Comparison of ENCODE assay signal across 37 cellular contexts in the genomic region with DNA sequence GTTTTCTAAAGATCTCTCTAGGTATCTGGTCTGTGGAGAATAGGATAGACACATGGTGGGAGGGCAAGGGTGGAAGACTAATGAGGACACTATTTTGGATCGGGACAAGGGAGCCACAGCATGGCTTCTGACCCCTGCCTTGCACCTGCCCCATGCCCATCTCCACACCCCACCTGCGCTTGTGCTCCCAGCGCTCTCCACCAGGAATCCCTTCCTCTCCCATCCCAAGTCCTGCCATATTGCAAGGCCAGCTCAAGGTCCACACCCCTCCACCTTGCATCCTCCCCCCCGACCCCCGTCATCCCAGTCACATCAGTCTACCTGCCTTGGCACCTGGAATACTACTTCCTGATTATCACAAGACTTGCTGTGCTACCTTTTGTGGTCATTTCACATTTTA. TPM values are rescaled to one million over a fixed set of nuclear protein-coding genes. Genes with fewer than 3 reads are reported as not detected.
"Had no signal": no experiment of that assay in that cellular context is flagged by ENCODE, and none has a peak within 500 bp of the region (broad histone marks: within the 10 kb centered on the region; RNA-seq: fewer than 3 reads in every experiment).

No MANE protein-coding gene starts in this region.

- H3K9me3 ChIP-seq: breast epithelium, colonic mucosa, esophagus squamous epithelium, gastroesophageal sphincter had no signal

- H3K9me3 Mint-ChIP-seq: activated naive CD4-positive, alpha-beta T cell treated with anti-CD3 and anti-CD28 coated beads, Interleukin-2, amount 10 ng/mL, durations not matched to agents 7 days and 5 days; activated T-helper 1 cell treated with anti-CD3 and anti-CD28 coated beads, Interleukin-12 subunit alpha, Interleukin-12 subunit beta, Interleukin-2, Interleukin-4 antibody, amounts not matched to agents 30 ng/mL and 10 ng/mL and 1 ng/mL, durations not matched to agents 14 hours and 24 hours and 36 hours had no signal

- H3K4me1 Mint-ChIP-seq: activated CD8-positive, alpha-beta memory T cell treated with anti-CD3 and anti-CD28 coated beads, Interleukin-2, amount 10 ng/mL, durations not matched to agents 7 days and 5 days; activated naive CD4-positive, alpha-beta T cell treated with anti-CD3 and anti-CD28 coated beads, Interleukin-2, amount 10 ng/mL, durations not matched to agents 7 days and 5 days; T-helper 17 cell had no signal

- H3K4me3 Mint-ChIP-seq: activated CD4-positive, alpha-beta memory T cell treated with anti-CD3 and anti-CD28 coated beads for 36 hours; activated CD4-positive, alpha-beta T cell treated with anti-CD3 and anti-CD28 coated beads for 36 hours; activated CD4-positive, alpha-beta T cell treated with anti-CD3 and anti-CD28 coated beads, Interleukin-2, amount 10 ng/mL, durations not matched to agents 24 days and 14 days; activated CD8-positive, alpha-beta memory T cell treated with anti-CD3 and anti-CD28 coated beads, Interleukin-2, amount 10 ng/mL, durations not matched to agents 7 days and 5 days; activated CD8-positive, alpha-beta T cell treated with anti-CD3 and anti-CD28 coated beads, Interleukin-2, amount 10 ng/mL, durations not matched to agents 7 days and 5 days; activated naive CD4-positive, alpha-beta T cell treated with anti-CD3 and anti-CD28 coated beads, Interleukin-2, amount 10 ng/mL, durations not matched to agents 7 days and 5 days; activated naive CD8-positive, alpha-beta T cell treated with anti-CD3 and anti-CD28 coated beads, Interleukin-2, amount 10 ng/mL, durations not matched to agents 7 days and 5 days; activated T-helper 1 cell treated with anti-CD3 and anti-CD28 coated beads, Interleukin-12 subunit alpha, Interleukin-12 subunit beta, Interleukin-2, Interleukin-4 antibody, amounts not matched to agents 30 ng/mL and 10 ng/mL and 1 ng/mL, durations not matched to agents 14 hours and 24 hours and 36 hours; brain; T-helper 17 cell; T-helper 2 cell treated with Interferon-gamma antibody and Interleukin-4, amounts not matched to agents 5 μg/mL and 100 μg/mL, for 36 hours had no signal

- H3K27ac ChIP-seq: ascending aorta, breast epithelium, cardiac muscle cell, colonic mucosa, epithelial cell of prostate, esophagus squamous epithelium, gastroesophageal sphincter, heart right ventricle, WERI-Rb-1 had no signal

- H3K4me1 ChIP-seq: ascending aorta, breast epithelium, colonic mucosa, gastroesophageal sphincter had no signal

- H3K36me3 Mint-ChIP-seq: activated CD4-positive, alpha-beta memory T cell treated with anti-CD3 and anti-CD28 coated beads for 36 hours; activated CD8-positive, alpha-beta memory T cell treated with anti-CD3 and anti-CD28 coated beads, Interleukin-2, amount 10 ng/mL, durations not matched to agents 7 days and 5 days; activated naive CD4-positive, alpha-beta T cell treated with anti-CD3 and anti-CD28 coated beads, Interleukin-2, amount 10 ng/mL, durations not matched to agents 7 days and 5 days had no signal

- H3K4me3 ChIP-seq: ascending aorta, breast epithelium, cardiac muscle cell, colonic mucosa, esophagus squamous epithelium, gastroesophageal sphincter, heart right ventricle had no signal

- H3K27ac Mint-ChIP-seq: activated CD4-positive, alpha-beta memory T cell treated with anti-CD3 and anti-CD28 coated beads for 36 hours; activated CD4-positive, alpha-beta T cell treated with anti-CD3 and anti-CD28 coated beads for 36 hours; activated CD4-positive, alpha-beta T cell treated with anti-CD3 and anti-CD28 coated beads, Interleukin-2, amount 10 ng/mL, durations not matched to agents 24 days and 14 days; activated CD8-positive, alpha-beta memory T cell treated with anti-CD3 and anti-CD28 coated beads, Interleukin-2, amount 10 ng/mL, durations not matched to agents 7 days and 5 days; activated CD8-positive, alpha-beta T cell treated with anti-CD3 and anti-CD28 coated beads, Interleukin-2, amount 10 ng/mL, durations not matched to agents 7 days and 5 days; activated naive CD4-positive, alpha-beta T cell treated with anti-CD3 and anti-CD28 coated beads, Interleukin-2, amount 10 ng/mL, durations not matched to agents 7 days and 5 days; activated naive CD4-positive, alpha-beta T cell treated with anti-CD3 and anti-CD28 coated beads, Interleukin-2, amount 50 U/mL, for 72 hours; activated naive CD8-positive, alpha-beta T cell treated with anti-CD3 and anti-CD28 coated beads, Interleukin-2, amount 10 ng/mL, durations not matched to agents 7 days and 5 days; activated T-helper 1 cell treated with anti-CD3 and anti-CD28 coated beads, Interleukin-12 subunit alpha, Interleukin-12 subunit beta, Interleukin-2, Interleukin-4 antibody, amounts not matched to agents 30 ng/mL and 10 ng/mL and 1 ng/mL, durations not matched to agents 14 hours and 24 hours and 36 hours; activated T-helper 2 cell treated with anti-CD3 and anti-CD28 coated beads, Interferon-gamma antibody, Interleukin-2, Interleukin-4, amounts not matched to agents 10 μg/mL and 5 μg/mL and 100 μg/mL, durations not matched to agents 14 hours and 24 hours and 36 hours; T-helper 17 cell; T-helper 2 cell treated with Interferon-gamma antibody and Interleukin-4, amounts not matched to agents 5 μg/mL and 100 μg/mL, for 36 hours had no signal

- H3K27me3 Mint-ChIP-seq: activated CD4-positive, alpha-beta T cell treated with anti-CD3 and anti-CD28 coated beads for 36 hours; activated CD4-positive, alpha-beta T cell treated with anti-CD3 and anti-CD28 coated beads, Interleukin-2, amount 10 ng/mL, durations not matched to agents 24 days and 14 days; activated CD8-positive, alpha-beta memory T cell treated with anti-CD3 and anti-CD28 coated beads, Interleukin-2, amount 10 ng/mL, durations not matched to agents 7 days and 5 days; activated naive CD8-positive, alpha-beta T cell treated with anti-CD3 and anti-CD28 coated beads, Interleukin-2, amount 10 ng/mL, durations not matched to agents 7 days and 5 days; brain had no signal

- FAIRE-seq: endothelial cell of umbilical vein had no signal

- DNase-seq: activated CD4-positive, alpha-beta memory T cell treated with anti-CD3 and anti-CD28 coated beads for 36 hours; activated CD4-positive, alpha-beta T cell treated with anti-CD3 and anti-CD28 coated beads for 36 hours; activated CD4-positive, alpha-beta T cell treated with anti-CD3 and anti-CD28 coated beads, Interleukin-2, amount 10 ng/mL, durations not matched to agents 24 days and 14 days; activated CD4-positive, CD25-positive, alpha-beta regulatory T cell; activated CD4-positive, CD25-positive, alpha-beta regulatory T cell treated with anti-CD3 and anti-CD28 coated beads, Interleukin-2, amount 50 U/mL, for 72 hours; activated CD8-positive, alpha-beta memory T cell treated with anti-CD3 and anti-CD28 coated beads, Interleukin-2, amount 10 ng/mL, durations not matched to agents 7 days and 5 days; activated CD8-positive, alpha-beta memory T cell treated with anti-CD3 and anti-CD28 coated beads, Interleukin-2, amount 50 U/mL, for 4 hours; activated CD8-positive, alpha-beta T cell treated with anti-CD3 and anti-CD28 coated beads, Interleukin-2, amount 10 ng/mL, durations not matched to agents 7 days and 5 days; activated effector memory CD4-positive, alpha-beta T cell treated with anti-CD3 and anti-CD28 coated beads, Interleukin-2, amount 50 U/mL, for 16 hours; activated naive CD4-positive, alpha-beta T cell treated with anti-CD3 and anti-CD28 coated beads, Interleukin-2, amount 10 ng/mL, durations not matched to agents 7 days and 5 days; activated naive CD8-positive, alpha-beta T cell treated with anti-CD3 and anti-CD28 coated beads, Interleukin-2, amount 10 ng/mL, durations not matched to agents 7 days and 5 days; activated T-cell treated with anti-CD3 and anti-CD28 coated beads, Interleukin-2, amount 50 U/mL, for 1 hour; activated T-cell treated with anti-CD3 and anti-CD28 coated beads, Interleukin-2, amount 50 U/mL, for 48 hours; central memory CD4-positive, alpha-beta T cell; cerebellar nuclear complex; colonic mucosa; effector memory CD4-positive, alpha-beta T cell; esophagus squamous epithelium; foreskin melanocyte; heart right ventricle; T-helper 1 cell; T-helper 17 cell; T1000; WERI-Rb-1 had no signal

- ATAC-seq: activated CD4-positive, alpha-beta T cell treated with anti-CD3 and anti-CD28 coated beads for 36 hours; activated CD8-positive, alpha-beta memory T cell treated with anti-CD3 and anti-CD28 coated beads, Interleukin-2, amount 10 ng/mL, durations not matched to agents 7 days and 5 days; activated CD8-positive, alpha-beta T cell treated with anti-CD3 and anti-CD28 coated beads, Interleukin-2, amount 10 ng/mL, durations not matched to agents 7 days and 5 days; activated naive CD4-positive, alpha-beta T cell treated with anti-CD3 and anti-CD28 coated beads, Interleukin-2, amount 50 U/mL, for 72 hours; gastroesophageal sphincter; heart right ventricle; T-helper 17 cell had no signal

RNA-seq across cellular contexts. Expression of gene RETREG1, which starts 44.2 kb away (rescaled TPM):
- total RNA-seq: dermis microvascular lymphatic vessel endothelial cell, glomerular endothelial cell had no signal
- polyA plus RNA-seq: endothelial cell of umbilical vein had no signal
